Comparison of ENCODE assay signal across 9 cellular contexts in genomic region chr6:170516783-170517616, GRCh38. TPM values are rescaled to one million over a fixed set of nuclear protein-coding genes. Genes with fewer than 3 reads are reported as not detected.
DNase-seq lines count a peak whose midpoint lies in the region; ATAC-seq, FAIRE-seq and TF ChIP-seq lines count a peak whose summit lies in the region.
"Had no signal": no experiment of that assay in that cellular context is flagged by ENCODE, and none has a peak within 500 bp of the region (broad histone marks: within the 10 kb centered on the region; RNA-seq: fewer than 3 reads in every experiment).

No MANE protein-coding gene starts in this region.

- H3K4me3 ChIP-seq in fibroblast of villous mesenchyme (ENCODE audit: low read depth, low read length) (no peak overlapping the region), parathyroid adenoma (ENCODE audit: low read depth, low read length) (no peak overlapping the region)

- H3K79me2 ChIP-seq in parathyroid adenoma, result no peaks in the 10 kb centered on the region

- peak; percentile 49 for FAIRE-seq in G401.6 (lab: Jason Lieb, UNC)
- FAIRE-seq: endometrium had no signal

- no peak overlapping the region for H3K27ac ChIP-seq in parathyroid adenoma

- peak overlapping the region; percentile 79 for H2AFZ ChIP-seq in parathyroid adenoma

- no peaks in the 10 kb centered on the region for H3K9me3 Mint-ChIP-seq in activated T-cell treated with anti-CD3 and anti-CD28 coated beads, Interleukin-2, amount 50 U/mL, for 4 hours

- TF ChIP-seq CTCF in fibroblast of villous mesenchyme (IDR thresholded peaks at IDR 0.05; ENCODE audit: insufficient read depth, low read depth, low read length) (peak; percentile 95), parathyroid adenoma (IDR thresholded peaks at IDR 0.05) (peak; percentile 85)

- H3K4me3 Mint-ChIP-seq in activated T-cell treated with anti-CD3 and anti-CD28 coated beads, Interleukin-2, amount 50 U/mL, for 4 hours, result no peak overlapping the region

- peak; percentile 65 for DNase-seq in HT1080 (ENCODE audit: low read depth)
- peak; percentile 24 for DNase-seq in NOMO-1 treated with dmso at 0.1 percent for 144 hours (lab: John Stamatoyannopoulos, UW; ENCODE audit: unreplicated experiment)
- peak; percentile 14 for DNase-seq in activated T-cell treated with anti-CD3 and anti-CD28 coated beads, Interleukin-2, amount 50 U/mL, for 4 hours
- peak; percentile 78 for DNase-seq in fibroblast of villous mesenchyme (ENCODE audit: low read depth)
- DNase-seq in inferior parietal cortex (ENCODE audit: extremely low spot score), result no peak

- H3K27me3 Mint-ChIP-seq in activated T-cell treated with anti-CD3 and anti-CD28 coated beads, Interleukin-2, amount 50 U/mL, for 4 hours (ENCODE audit: low read depth), result peaks cover 27% of the 10 kb centered on the region

- H3K4me2 ChIP-seq in parathyroid adenoma (ENCODE audit: low read length), result no peak overlapping the region

- H3K4me1 ChIP-seq in parathyroid adenoma, result no peaks in the 10 kb centered on the region

- no peaks in the 10 kb centered on the region for H3K36me3 ChIP-seq in parathyroid adenoma (ENCODE audit: control insufficient read depth, insufficient read depth, low read length)

- H3K36me3 Mint-ChIP-seq in activated T-cell treated with anti-CD3 and anti-CD28 coated beads, Interleukin-2, amount 50 U/mL, for 4 hours (ENCODE audit: insufficient read depth), result no peaks in the 10 kb centered on the region

- peak; percentile 88 for ATAC-seq in GM21576 (IDR thresholded peaks at IDR 0.05; ENCODE audit: unreplicated experiment)
- peak; percentile 91 to 94 for ATAC-seq in activated T-cell treated with anti-CD3 and anti-CD28 coated beads, Interleukin-2, amount 50 U/mL, for 4 hours

- no peaks in the 10 kb centered on the region for H3K9me3 ChIP-seq in parathyroid adenoma (ENCODE audit: control insufficient read depth, low read length)

- no peaks in the 10 kb centered on the region for H3K27me3 ChIP-seq in parathyroid adenoma (ENCODE audit: control insufficient read depth, insufficient read depth, low read length)

- no peak overlapping the region for H3K9ac ChIP-seq in parathyroid adenoma

- no peaks in the 10 kb centered on the region for H3K4me1 Mint-ChIP-seq in activated T-cell treated with anti-CD3 and anti-CD28 coated beads, Interleukin-2, amount 50 U/mL, for 4 hours (ENCODE audit: low read depth)

RNA-seq across cellular contexts. Expression of gene PSMB1, which starts 36.1 kb away (rescaled TPM):
- 456 and 490 TPM in 2 replicates for total RNA-seq in HT1080 (2014; rRNA removed; shearing (Covaris generic))
- polyA plus RNA-seq in HT1080 (2015; cell fraction: cytosol; rRNA removed), result 478 and 586 TPM in 2 replicates
- 379 and 389 TPM in 2 replicates for polyA plus RNA-seq in HT1080 (2015; cell fraction: nucleus; rRNA removed)
- total RNA-seq in activated T-cell treated with anti-CD3 and anti-CD28 coated beads, Interleukin-2, amount 50 U/mL, for 4 hours, result 100 to 1,000 TPM; 362 to 424 (median 382) TPM
- 370 and 397 TPM in 2 replicates for total RNA-seq in fibroblast of villous mesenchyme

RNA-seq across cellular contexts. Expression of gene TBP, which starts 37.2 kb away (rescaled TPM):
- 33.1 and 46.3 TPM in 2 replicates for total RNA-seq in HT1080 (2014; rRNA removed; shearing (Covaris generic))
- 33.5 and 35.3 TPM in 2 replicates for polyA plus RNA-seq in HT1080 (2015; cell fraction: cytosol; rRNA removed)
- polyA plus RNA-seq in HT1080 (2015; cell fraction: nucleus; rRNA removed), result 45.2 and 47.8 TPM in 2 replicates
- total RNA-seq in activated T-cell treated with anti-CD3 and anti-CD28 coated beads, Interleukin-2, amount 50 U/mL, for 4 hours, result 10 to 100 TPM; 26.6 to 33.2 (median 29.7) TPM
- total RNA-seq in fibroblast of villous mesenchyme, result 12.2 and 13.0 TPM in 2 replicates
